Comparison of ENCODE assay signal across 11 cellular contexts in the genomic region with DNA sequence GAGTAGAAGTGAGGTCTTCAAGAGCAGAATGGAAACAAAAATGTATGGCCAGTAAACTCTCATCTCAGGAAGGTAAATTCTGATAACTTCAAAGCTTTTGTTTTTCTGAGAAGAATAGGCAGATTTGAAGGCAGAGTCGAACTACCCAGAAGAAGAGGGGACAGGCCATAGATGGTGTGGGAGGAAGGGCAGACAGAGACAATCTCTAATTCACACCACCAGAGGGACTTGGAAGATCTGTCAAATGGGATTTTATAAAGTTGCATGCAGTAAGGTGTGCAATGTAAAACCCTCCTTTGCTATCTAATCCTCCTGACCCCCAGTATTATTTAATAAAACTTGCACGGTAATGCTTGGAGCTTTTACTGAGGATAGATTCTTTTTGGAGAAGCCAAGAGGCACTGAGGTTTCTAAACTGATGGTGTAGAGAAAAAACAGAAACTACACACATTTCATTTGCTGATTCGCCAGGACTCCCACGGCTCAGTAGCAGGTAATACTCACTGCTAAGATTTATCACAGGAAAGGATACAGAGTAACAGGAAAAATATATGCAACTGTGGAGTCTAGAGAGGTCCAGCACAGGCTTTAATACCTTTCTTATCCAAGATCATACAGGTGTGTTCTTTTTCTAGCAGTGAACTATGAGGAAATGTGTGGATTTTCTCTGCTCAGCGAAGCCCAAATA. TPM values are rescaled to one million over a fixed set of nuclear protein-coding genes. Genes with fewer than 3 reads are reported as not detected.
A peak's percentile ranks its signal among the peaks of the same experiment; 100 is the strongest.
DNase-seq lines count a peak whose midpoint lies in the region; ATAC-seq and TF ChIP-seq lines count a peak whose summit lies in the region.
"Had no signal": no experiment of that assay in that cellular context is flagged by ENCODE, and none has a peak within 500 bp of the region (broad histone marks: within the 10 kb centered on the region; RNA-seq: fewer than 3 reads in every experiment).

No MANE protein-coding gene starts in this region.

- H4K20me1 ChIP-seq in OCI-LY7 (ENCODE audit: insufficient read depth, low read length): no peaks in the 10 kb centered on the region

- intact Hi-C loops in natural killer cell (cut with micrococcal nuclease): no loop called here
- intact Hi-C loops in OCI-LY7 (cut with micrococcal nuclease; ENCODE audit: unreplicated experiment): loop anchor here (10.0 kb wide), 1 partner anchor 301 kb away; no protein-coding TSS in a partner anchor
- intact Hi-C loops in tibial artery (cut with DNase I; ENCODE audit: low total_unique reads): no loop called here
- intact Hi-C loops in cardiac septum (cut with DNase I): no loop called here

- no peak overlapping the region for H3K27ac ChIP-seq in OCI-LY7 (ENCODE audit: low read depth, low read length, poor library complexity, severe bottlenecking)
- H3K27ac ChIP-seq in tibial artery: peak overlapping the region; percentile 9 to 67
- H3K27ac ChIP-seq: BLaER1 had no signal

- no peaks in the 10 kb centered on the region for H3K36me3 Mint-ChIP-seq in natural killer cell
- peaks cover 4% of the 10 kb centered on the region for H3K36me3 Mint-ChIP-seq in natural killer cell treated with Interleukin-12 subunit alpha and Interleukin-12 subunit beta and Interleukin-15 and Interleukin-18, amount 100 ng/mL, for 72 hours

- no peaks in the 10 kb centered on the region for H3K9me3 Mint-ChIP-seq in natural killer cell
- H3K9me3 Mint-ChIP-seq in natural killer cell treated with Interleukin-12 subunit alpha and Interleukin-12 subunit beta and Interleukin-15 and Interleukin-18, amount 100 ng/mL, for 72 hours: no peaks in the 10 kb centered on the region

- peaks cover 13% of the 10 kb centered on the region for H3K36me3 ChIP-seq in OCI-LY7 (ENCODE audit: insufficient read depth, low read length)
- peaks cover 6 to 12% (median 7%) of the 10 kb centered on the region in 3 donors for H3K36me3 ChIP-seq in tibial artery
- H3K36me3 ChIP-seq: HAP-1 had no signal

- DNase-seq in natural killer cell: no peak
- no peak for DNase-seq in natural killer cell treated with Interleukin-12 subunit alpha and Interleukin-12 subunit beta and Interleukin-15 and Interleukin-18, amount 100 ng/mL, for 72 hours (ENCODE audit: low spot score)
- DNase-seq in OCI-LY7 (ENCODE audit: low spot score): peak; percentile 23
- peak; percentile 10 for DNase-seq in epithelial cell of esophagus (ENCODE audit: low read depth)
- no peak for DNase-seq in tibial artery
- DNase-seq in cardiac septum (ENCODE audit: low spot score): no peak
- DNase-seq in NCI-H510A (lab: John Stamatoyannopoulos, UW): no peak
- DNase-seq in NK-92 treated with Interleukin-12 subunit alpha and Interleukin-12 subunit beta, amount 100 ng/mL, for 24 hours (lab: John Stamatoyannopoulos, UW): no peak
- DNase-seq: activated CD4-positive, alpha-beta T cell treated with anti-CD3 and anti-CD28 coated beads, Interleukin-2, amount 50 U/mL, for 48 hours had no signal

- no peaks in the 10 kb centered on the region for H3K4me1 ChIP-seq in OCI-LY7 (ENCODE audit: insufficient read depth, low read length, poor library complexity, severe bottlenecking)
- H3K4me1 ChIP-seq in tibial artery: peaks cover 0 to 50% (median 15%) of the 10 kb centered on the region in 4 donors
- H3K4me1 ChIP-seq: HAP-1 had no signal

- no peaks in the 10 kb centered on the region for H3K9me2 ChIP-seq in OCI-LY7 (ENCODE audit: insufficient read depth, low read length)

- ATAC-seq in natural killer cell: peak in 2 of 3 donors; percentile 36 to 49
- no peak for ATAC-seq in natural killer cell treated with Interleukin-12 subunit alpha and Interleukin-12 subunit beta and Interleukin-15 and Interleukin-18, amount 100 ng/mL, for 72 hours

- H3K27ac Mint-ChIP-seq in natural killer cell: peak overlapping the region in 1 of 2 donors; percentile 30
- peak overlapping the region in 1 of 2 donors; percentile 20 for H3K27ac Mint-ChIP-seq in natural killer cell treated with Interleukin-12 subunit alpha and Interleukin-12 subunit beta and Interleukin-15 and Interleukin-18, amount 100 ng/mL, for 72 hours

- H3K27me3 ChIP-seq in tibial artery: no peaks in the 10 kb centered on the region
- H3K27me3 ChIP-seq: BLaER1 had no signal

- POLR2A ChIA-PET in OCI-LY7 (lab: Charles Lee): interaction anchor here (0.6 kb wide), 1 partner anchor 254 kb away, joined by 3 read pairs; no protein-coding TSS in a partner anchor

- H3K4me1 Mint-ChIP-seq in natural killer cell: peaks cover 23 to 26% of the 10 kb centered on the region in 2 donors
- peaks cover 0 to 14% of the 10 kb centered on the region in 2 donors for H3K4me1 Mint-ChIP-seq in natural killer cell treated with Interleukin-12 subunit alpha and Interleukin-12 subunit beta and Interleukin-15 and Interleukin-18, amount 100 ng/mL, for 72 hours (ENCODE audit: low read depth in 2 of 2)

- no peaks in the 10 kb centered on the region for H3K79me2 ChIP-seq in OCI-LY7 (ENCODE audit: insufficient read depth, low read depth, low read length)

- H3K4me3 ChIP-seq in OCI-LY7 (ENCODE audit: low read depth, low read length, poor library complexity, severe bottlenecking) (no peak overlapping the region), epithelial cell of esophagus (ENCODE audit: low read length) (no peak overlapping the region), tibial artery (no peak overlapping the region)
- H3K4me3 ChIP-seq: BLaER1, HAP-1 had no signal

- CTCF ChIA-PET in OCI-LY7 (lab: Charles Lee; ENCODE audit: unreplicated experiment): no interaction called here

- no peaks in the 10 kb centered on the region for H3K9me3 ChIP-seq in OCI-LY7 (ENCODE audit: low read length)
- H3K9me3 ChIP-seq in tibial artery: no peaks in the 10 kb centered on the region
- H3K9me3 ChIP-seq: BLaER1, HAP-1 had no signal

- BruUV-seq in OCI-LY7 (replicated peaks; lab: Mats Ljungman, UMichigan): no TSS peak

- H3K4me2 ChIP-seq in OCI-LY7 (ENCODE audit: low read length): no peak overlapping the region
- H3K4me2 ChIP-seq: BLaER1 had no signal

- H2AFZ ChIP-seq in OCI-LY7 (ENCODE audit: low read length): no peak overlapping the region

- TF ChIP-seq CTCF in natural killer cell (IDR thresholded peaks at IDR 0.05) (no peak), OCI-LY7 (conservative IDR thresholded peaks at IDR 0.05; ENCODE audit: low read length) (peak; percentile 56), epithelial cell of esophagus (IDR thresholded peaks at IDR 0.05; ENCODE audit: insufficient read depth, low read depth, low read length, missing control alignments) (peak; percentile 13), tibial artery (IDR thresholded peaks at IDR 0.05) (peak in 1 of 2 experiments; percentile 16)

- H3K4me3 Mint-ChIP-seq in natural killer cell: no peak overlapping the region
- H3K4me3 Mint-ChIP-seq in natural killer cell treated with Interleukin-12 subunit alpha and Interleukin-12 subunit beta and Interleukin-15 and Interleukin-18, amount 100 ng/mL, for 72 hours: no peak overlapping the region

- no peaks in the 10 kb centered on the region for H3K27me3 Mint-ChIP-seq in natural killer cell (ENCODE audit: low read depth in 2 of 2)
- peaks cover under 1 to 6% of the 10 kb centered on the region in 2 donors for H3K27me3 Mint-ChIP-seq in natural killer cell treated with Interleukin-12 subunit alpha and Interleukin-12 subunit beta and Interleukin-15 and Interleukin-18, amount 100 ng/mL, for 72 hours

RNA-seq across cellular contexts. Expression of a gene that starts 18.3 kb away (rescaled TPM):
- total RNA-seq in natural killer cell: 100 to 1,000 TPM; 131 to 241 (median 167) TPM
- 100 to 1,000 TPM; 129 to 192 TPM for total RNA-seq in natural killer cell treated with Interleukin-12 subunit alpha and Interleukin-12 subunit beta and Interleukin-15 and Interleukin-18, amount 100 ng/mL, for 72 hours
- 66.2 and 70.5 TPM in 2 replicates for total RNA-seq in OCI-LY7 (2014; rRNA removed; shearing (Covaris generic))
- total RNA-seq in OCI-LY7 (2022): 93.5 and 107 TPM in 2 replicates
- total RNA-seq in cardiac septum: 140 TPM

Comparison
In these comparisons a context has a peak if more than half of its experiments do, and no peak if none do; other contexts are left out.
1. ATAC-seq: peak in natural killer cell (2 of 3); none in natural killer cell treated with Interleukin-12 subunit alpha and Interleukin-12 subunit beta and Interleukin-15 and Interleukin-18, amount 100 ng/mL, for 72 hours (0 of 2).
2. DNase-seq: peak in OCI-LY7 (single experiment) and epithelial cell of esophagus (single experiment); none in natural killer cell (single experiment), natural killer cell treated with Interleukin-12 subunit alpha and Interleukin-12 subunit beta and Interleukin-15 and Interleukin-18, amount 100 ng/mL, for 72 hours (single experiment), tibial artery (0 of 2), cardiac septum (single experiment), NCI-H510A (single experiment) and NK-92 treated with Interleukin-12 subunit alpha and Interleukin-12 subunit beta, amount 100 ng/mL, for 24 hours (single experiment).